In the genomic region with DNA sequence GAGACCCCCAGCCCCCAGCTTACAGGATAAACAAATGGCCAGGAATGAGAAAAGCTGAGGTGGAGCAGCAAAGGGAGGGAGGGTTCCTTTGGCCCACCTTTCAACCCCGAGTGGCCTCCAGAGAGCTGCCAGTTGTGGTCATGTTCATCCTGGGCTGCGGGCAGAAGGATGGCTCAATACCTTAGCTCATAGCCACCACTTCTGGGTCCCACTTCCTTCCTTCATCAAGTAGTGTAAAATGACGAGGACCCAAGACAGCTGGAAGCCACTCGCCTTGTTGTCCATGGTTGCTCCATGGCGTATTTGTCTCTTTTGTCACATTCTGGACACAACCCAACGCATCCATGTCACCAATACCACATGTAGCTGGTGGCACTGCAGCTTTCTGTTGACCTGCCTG, we compare ENCODE assay signal across 10 cellular contexts. TPM values are rescaled to one million over a fixed set of nuclear protein-coding genes. Genes with fewer than 3 reads are reported as not detected.
DNase-seq lines count a peak whose midpoint lies in the region; ATAC-seq and TF ChIP-seq lines count a peak whose summit lies in the region.
"Had no signal": no experiment of that assay in that cellular context is flagged by ENCODE, and none has a peak within 500 bp of the region (broad histone marks: within the 10 kb centered on the region; RNA-seq: fewer than 3 reads in every experiment).

No MANE protein-coding gene starts in this region.

- no peak for DNase-seq in activated T-cell treated with anti-CD3 and anti-CD28 coated beads, Interleukin-2, amount 50 U/mL, for 24 hours
- DNase-seq in activated T-cell treated with anti-CD3 and anti-CD28 coated beads for 4 hours (no peak), tibial artery (no peak), testis (no peak), AG20443 (ENCODE audit: low spot score) (no peak)
- peak; percentile 76 for DNase-seq in activated CD8-positive, alpha-beta T cell treated with anti-CD3 and anti-CD28 coated beads, Interleukin-2, amount 10 ng/mL, durations not matched to agents 7 days and 5 days
- DNase-seq: HCEC 1CT, trophoblast cell had no signal

- peak; percentile 37 for ATAC-seq in HG03460 (IDR thresholded peaks at IDR 0.05; ENCODE audit: unreplicated experiment)
- peak; percentile 70 for ATAC-seq in activated CD8-positive, alpha-beta T cell treated with anti-CD3 and anti-CD28 coated beads, Interleukin-2, amount 10 ng/mL, durations not matched to agents 7 days and 5 days

- H3K9me3 ChIP-seq in tibial artery (no peaks in the 10 kb centered on the region), testis (no peaks in the 10 kb centered on the region)

- CTCF ChIA-PET in activated CD8-positive, alpha-beta T cell treated with anti-CD3 and anti-CD28 coated beads, Interleukin-2, amount 10 ng/mL, durations not matched to agents 7 days and 5 days (lab: Charles Lee) = interaction anchor here (0.9 to 2.1 kb wide), 8 partner anchors 9 to 428 kb away, joined by 3 to 11 read pairs (median 5); a partner anchor contains a TSS

- H3K27ac ChIP-seq in tibial artery = no peak overlapping the region
- no peak overlapping the region for H3K27ac ChIP-seq in testis

- no peaks in the 10 kb centered on the region for H3K27me3 ChIP-seq in tibial artery
- H3K27me3 ChIP-seq in testis = no peaks in the 10 kb centered on the region

- H3K4me3 ChIP-seq in tibial artery = no peak overlapping the region
- H3K4me3 ChIP-seq in testis = no peak overlapping the region

- no peaks in the 10 kb centered on the region for H3K27me3 Mint-ChIP-seq in activated T-cell treated with anti-CD3 and anti-CD28 coated beads, Interleukin-2, amount 50 U/mL, for 24 hours
- H3K27me3 Mint-ChIP-seq in activated CD8-positive, alpha-beta T cell treated with anti-CD3 and anti-CD28 coated beads, Interleukin-2, amount 10 ng/mL, durations not matched to agents 7 days and 5 days (ENCODE audit: low read depth) = no peaks in the 10 kb centered on the region
- no peaks in the 10 kb centered on the region for H3K27me3 Mint-ChIP-seq in stimulated activated naive CD8-positive, alpha-beta T cell treated with anti-CD3 and anti-CD28 coated beads, Interleukin-15, Interleukin-2, amounts not matched to agents 100 ng/mL and 50 ng/mL, for 24 hours

- 80 to 88% methylated on average over 6 of the region's 6 CpGs for WGBS in testis, 2 donors

- H3K4me1 Mint-ChIP-seq in activated T-cell treated with anti-CD3 and anti-CD28 coated beads, Interleukin-2, amount 50 U/mL, for 24 hours (ENCODE audit: low read depth) = peaks cover 41% of the 10 kb centered on the region
- peaks cover 39% of the 10 kb centered on the region for H3K4me1 Mint-ChIP-seq in activated CD8-positive, alpha-beta T cell treated with anti-CD3 and anti-CD28 coated beads, Interleukin-2, amount 10 ng/mL, durations not matched to agents 7 days and 5 days (ENCODE audit: low read depth)
- peaks cover 44% of the 10 kb centered on the region for H3K4me1 Mint-ChIP-seq in stimulated activated naive CD8-positive, alpha-beta T cell treated with anti-CD3 and anti-CD28 coated beads, Interleukin-15, Interleukin-2, amounts not matched to agents 100 ng/mL and 50 ng/mL, for 24 hours (ENCODE audit: low read depth)

- TF ChIP-seq CTCF in tibial artery (IDR thresholded peaks at IDR 0.05) (no peak), testis (IDR thresholded peaks at IDR 0.05) (no peak)

- H3K9me3 Mint-ChIP-seq in activated T-cell treated with anti-CD3 and anti-CD28 coated beads, Interleukin-2, amount 50 U/mL, for 24 hours = peaks cover 4% of the 10 kb centered on the region
- H3K9me3 Mint-ChIP-seq in activated CD8-positive, alpha-beta T cell treated with anti-CD3 and anti-CD28 coated beads, Interleukin-2, amount 10 ng/mL, durations not matched to agents 7 days and 5 days (ENCODE audit: insufficient read depth) = peaks cover 5% of the 10 kb centered on the region
- H3K9me3 Mint-ChIP-seq in stimulated activated naive CD8-positive, alpha-beta T cell treated with anti-CD3 and anti-CD28 coated beads, Interleukin-15, Interleukin-2, amounts not matched to agents 100 ng/mL and 50 ng/mL, for 24 hours = peaks cover 7% of the 10 kb centered on the region

- intact Hi-C loops in tibial artery (cut with DNase I; ENCODE audit: low total_unique reads) (no loop called here), testis (cut with DNase I; ENCODE audit: low total_unique reads) (no loop called here)

- H3K4me1 ChIP-seq in tibial artery = peaks cover 0 to 3% (median 0%) of the 10 kb centered on the region in 4 donors
- H3K4me1 ChIP-seq in testis = peaks cover 5% of the 10 kb centered on the region

- H3K36me3 Mint-ChIP-seq in activated T-cell treated with anti-CD3 and anti-CD28 coated beads, Interleukin-2, amount 50 U/mL, for 24 hours (ENCODE audit: low read depth) = peaks cover 93% of the 10 kb centered on the region
- peaks cover 67% of the 10 kb centered on the region for H3K36me3 Mint-ChIP-seq in activated CD8-positive, alpha-beta T cell treated with anti-CD3 and anti-CD28 coated beads, Interleukin-2, amount 10 ng/mL, durations not matched to agents 7 days and 5 days (ENCODE audit: low read depth)
- peaks cover 74% of the 10 kb centered on the region for H3K36me3 Mint-ChIP-seq in stimulated activated naive CD8-positive, alpha-beta T cell treated with anti-CD3 and anti-CD28 coated beads, Interleukin-15, Interleukin-2, amounts not matched to agents 100 ng/mL and 50 ng/mL, for 24 hours (ENCODE audit: low read depth)

- H3K4me3 Mint-ChIP-seq in activated T-cell treated with anti-CD3 and anti-CD28 coated beads, Interleukin-2, amount 50 U/mL, for 24 hours = no peak overlapping the region
- H3K4me3 Mint-ChIP-seq in activated CD8-positive, alpha-beta T cell treated with anti-CD3 and anti-CD28 coated beads, Interleukin-2, amount 10 ng/mL, durations not matched to agents 7 days and 5 days = peak overlapping the region; percentile 36
- no peak overlapping the region for H3K4me3 Mint-ChIP-seq in stimulated activated naive CD8-positive, alpha-beta T cell treated with anti-CD3 and anti-CD28 coated beads, Interleukin-15, Interleukin-2, amounts not matched to agents 100 ng/mL and 50 ng/mL, for 24 hours

- POLR2A ChIA-PET in activated CD8-positive, alpha-beta T cell treated with anti-CD3 and anti-CD28 coated beads, Interleukin-2, amount 10 ng/mL, durations not matched to agents 7 days and 5 days (lab: Charles Lee) = interaction anchor here (1.1 to 3.3 kb wide), 4 partner anchors 12 to 24 kb away, joined by 3 to 13 read pairs (median 8); a partner anchor contains a TSS

- H3K27ac Mint-ChIP-seq in activated T-cell treated with anti-CD3 and anti-CD28 coated beads, Interleukin-2, amount 50 U/mL, for 24 hours = peak overlapping the region; percentile 78
- peak overlapping the region; percentile 89 for H3K27ac Mint-ChIP-seq in activated CD8-positive, alpha-beta T cell treated with anti-CD3 and anti-CD28 coated beads, Interleukin-2, amount 10 ng/mL, durations not matched to agents 7 days and 5 days
- H3K27ac Mint-ChIP-seq in stimulated activated naive CD8-positive, alpha-beta T cell treated with anti-CD3 and anti-CD28 coated beads, Interleukin-15, Interleukin-2, amounts not matched to agents 100 ng/mL and 50 ng/mL, for 24 hours = peak overlapping the region; percentile 57

- no peak for TF ChIP-seq POLR2A in testis (IDR thresholded peaks at IDR 0.05)

- H3K36me3 ChIP-seq in tibial artery (no peaks in the 10 kb centered on the region), testis (ENCODE audit: low read depth, missing control alignments) (no peaks in the 10 kb centered on the region)

RNA-seq across cellular contexts. Expression of a gene that starts 24.2 kb away (rescaled TPM):
- total RNA-seq in activated CD8-positive, alpha-beta T cell treated with anti-CD3 and anti-CD28 coated beads, Interleukin-2, amount 10 ng/mL, durations not matched to agents 7 days and 5 days = 10 to 100 TPM; 38.5 to 40.1 TPM
- total RNA-seq in testis = 1 to 10 TPM; 4.0 to 5.0 TPM
- polyA plus RNA-seq in testis (ENCODE audit: insufficient read depth, low read depth, low replicate concordance) = 3.1 TPM

Comparison
In these comparisons a context has a peak if more than half of its experiments do, and no peak if none do; other contexts are left out.
1. RNA of a gene that starts 24.2 kb away (total RNA-seq): 38.5 to 40.1 TPM in activated CD8-positive, alpha-beta T cell treated with anti-CD3 and anti-CD28 coated beads, Interleukin-2, amount 10 ng/mL, durations not matched to agents 7 days and 5 days; 4.0 to 5.0 TPM in testis; every median in the first group is over 4 times any median in the second.
2. Peak in every context shown above with its lines, with median percentiles within 50 percentile points of each other: H3K27ac Mint-ChIP-seq.